In genomic region chr22:19039796-19040580, GRCh38 we compare ENCODE assay signal across 12 cellular contexts.
"Had no signal": no experiment of that assay in that cellular context is flagged by ENCODE, and none has a peak within 500 bp of the region (broad histone marks: within the 10 kb centered on the region; RNA-seq: fewer than 3 reads in every experiment).

No MANE protein-coding gene starts in this region.

- H3K4me3 ChIP-seq: breast epithelium, pancreas, SJCRH30, skin epidermis had no signal

- H3K27ac ChIP-seq: breast epithelium, pancreas, SJCRH30, skin epidermis had no signal

- DNase-seq: activated CD8-positive, alpha-beta memory T cell treated with anti-CD3 and anti-CD28 coated beads, Interleukin-2, amount 50 U/mL, for 48 hours; activated CD8-positive, alpha-beta T cell treated with anti-CD3 and anti-CD28 coated beads for 36 hours; anterior cingulate cortex; hippocampal formation; left cardiac atrium; mesenchymal stem cell; SJCRH30; SW 1271 had no signal

- H3K9me3 ChIP-seq: breast epithelium, pancreas, SJCRH30 had no signal

- H3K4me1 ChIP-seq: breast epithelium, pancreas, SJCRH30 had no signal

- H3K27me3 ChIP-seq: breast epithelium, pancreas, SJCRH30 had no signal

- ATAC-seq: activated CD8-positive, alpha-beta T cell treated with anti-CD3 and anti-CD28 coated beads for 36 hours; left cardiac atrium; pancreas; stimulated activated memory B cell treated with anti-CD40 and anti-IgM and Interleukin-4, amounts not matched to agents 10 μg/mL and 1 μg/mL and 100 μg/mL, for 72 hours had no signal
